8 cellular contexts compared by ENCODE assay signal in the genomic region with DNA sequence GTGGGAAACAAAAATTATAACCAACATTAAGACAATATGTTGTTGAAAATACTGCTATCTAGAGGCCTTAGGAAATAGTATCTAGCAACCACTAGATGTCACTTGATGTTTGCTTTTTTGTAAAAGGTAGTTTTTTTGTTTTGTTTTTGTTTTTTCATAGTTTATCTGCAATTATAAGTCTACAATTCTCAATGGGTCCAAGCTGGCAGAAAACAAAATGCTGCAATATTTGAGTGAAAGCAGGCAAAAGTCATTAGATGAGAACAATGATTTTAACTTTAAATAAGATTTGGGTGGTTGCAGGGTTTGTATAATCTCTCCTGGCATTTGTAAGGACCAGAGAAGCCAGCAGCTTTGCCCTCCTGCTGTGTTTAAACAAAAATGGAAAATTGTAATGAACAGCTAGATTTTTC. TPM values are rescaled to one million over a fixed set of nuclear protein-coding genes. Genes with fewer than 3 reads are reported as not detected.
DNase-seq lines count a peak whose midpoint lies in the region; ATAC-seq, FAIRE-seq and TF ChIP-seq lines count a peak whose summit lies in the region.

No MANE protein-coding gene starts in this region.

- no peaks in the 10 kb centered on the region for H4K20me1 ChIP-seq in astrocyte (ENCODE audit: insufficient read depth, low read length)

- H2AFZ ChIP-seq in astrocyte (ENCODE audit: low read depth, low read length) = no peak overlapping the region

- peak overlapping the region; percentile 20 for H3K27ac ChIP-seq in astrocyte (ENCODE audit: low read depth, low read length)

- TF ChIP-seq CTCF in GM10248 (IDR thresholded peaks at IDR 0.05; ENCODE audit: control extremely low read depth, extremely low read depth, low read depth, missing control alignments) = peak; percentile 60
- TF ChIP-seq CTCF in astrocyte (IDR thresholded peaks at IDR 0.05; ENCODE audit: insufficient read depth, low read depth, low read length) = peak; percentile 72
- TF ChIP-seq CTCF in kidney epithelial cell (IDR thresholded peaks at IDR 0.05; ENCODE audit: insufficient read depth, low read length, poor library complexity, severe bottlenecking) = peak; percentile 48

- no peaks in the 10 kb centered on the region for H3K79me2 ChIP-seq in astrocyte (ENCODE audit: insufficient read depth, low read length)

- peak; percentile 35 for DNase-seq in GM10248 (ENCODE audit: extremely low spot score)
- DNase-seq in LoVo (ENCODE audit: low spot score) = peak; percentile 53
- peak; percentile 36 for DNase-seq in astrocyte (ENCODE audit: low read depth)
- no peak for DNase-seq in kidney epithelial cell (ENCODE audit: low read depth)
- DNase-seq in effector memory CD8-positive, alpha-beta T cell = no peak
- DNase-seq in activated effector memory CD4-positive, alpha-beta T cell treated with anti-CD3 and anti-CD28 coated beads, Interleukin-2, amount 50 U/mL, for 16 hours = no peak
- DNase-seq in anterior cingulate cortex (lab: John Stamatoyannopoulos, UW) = no peak
- no peak for DNase-seq in KG1 (lab: John Stamatoyannopoulos, UW)

- ATAC-seq in effector memory CD8-positive, alpha-beta T cell (replicated peaks) = no peak

- POLR2A ChIA-PET in GM10248 (lab: Yijun Ruan, JAX) = no interaction called here

- no peak overlapping the region for H3K27ac Mint-ChIP-seq in astrocyte (ENCODE audit: unreplicated experiment)
- peak overlapping the region in 1 of 2 donors; percentile 68 for H3K27ac Mint-ChIP-seq in effector memory CD8-positive, alpha-beta T cell

- H3K27me3 ChIP-seq in astrocyte (ENCODE audit: insufficient read depth, low read length) = no peaks in the 10 kb centered on the region
- H3K27me3 ChIP-seq in kidney epithelial cell (ENCODE audit: control insufficient read depth, insufficient read depth, low read length) = no peaks in the 10 kb centered on the region

- CTCF ChIA-PET in GM10248 (lab: Yijun Ruan, JAX) = interaction anchor here (0.8 to 5.0 kb wide), 25 partner anchors 10 to 1947 kb away, joined by 3 to 33 read pairs (median 4); a partner anchor contains a TSS

- H3K4me1 Mint-ChIP-seq in astrocyte (ENCODE audit: low read depth, unreplicated experiment) = peaks cover 15% of the 10 kb centered on the region
- peaks cover 3 to 7% of the 10 kb centered on the region in 2 donors for H3K4me1 Mint-ChIP-seq in effector memory CD8-positive, alpha-beta T cell (ENCODE audit: low read depth in 2 of 2)

- H3K36me3 ChIP-seq in astrocyte (ENCODE audit: insufficient read depth, low read length) (no peaks in the 10 kb centered on the region), kidney epithelial cell (ENCODE audit: control insufficient read depth, insufficient read depth, low read length) (no peaks in the 10 kb centered on the region)

- H3K36me3 Mint-ChIP-seq in astrocyte (ENCODE audit: low read depth, unreplicated experiment) = no peaks in the 10 kb centered on the region
- H3K36me3 Mint-ChIP-seq in effector memory CD8-positive, alpha-beta T cell (ENCODE audit: insufficient read depth) = no peaks in the 10 kb centered on the region

- peak overlapping the region; percentile 32 for H3K4me2 ChIP-seq in astrocyte (ENCODE audit: low read length)

- H3K4me1 ChIP-seq in astrocyte (ENCODE audit: insufficient read depth, low read length) = peaks cover 16% of the 10 kb centered on the region

- no peaks in the 10 kb centered on the region for H3K27me3 Mint-ChIP-seq in astrocyte (ENCODE audit: low read depth, unreplicated experiment)
- peaks cover 0 to 2% of the 10 kb centered on the region in 2 donors for H3K27me3 Mint-ChIP-seq in effector memory CD8-positive, alpha-beta T cell

- no peak overlapping the region for H3K4me3 Mint-ChIP-seq in astrocyte (ENCODE audit: unreplicated experiment)
- H3K4me3 Mint-ChIP-seq in effector memory CD8-positive, alpha-beta T cell = no peak overlapping the region

- no peak overlapping the region for H3K4me3 ChIP-seq in astrocyte (ENCODE audit: insufficient read depth, low read depth, low read length)
- H3K4me3 ChIP-seq in kidney epithelial cell (ENCODE audit: low read depth, low read length) = no peak overlapping the region

- FAIRE-seq in astrocyte (lab: Jason Lieb, UNC) = peak; percentile 79

- H3K9me3 Mint-ChIP-seq in astrocyte (ENCODE audit: unreplicated experiment) = peaks cover 8% of the 10 kb centered on the region
- H3K9me3 Mint-ChIP-seq in effector memory CD8-positive, alpha-beta T cell = no peaks in the 10 kb centered on the region

- peak overlapping the region; percentile 19 for H3K9ac ChIP-seq in astrocyte (ENCODE audit: low read length)

- no peaks in the 10 kb centered on the region for H3K9me3 ChIP-seq in astrocyte (ENCODE audit: insufficient read depth, low read depth, low read length)

RNA-seq across cellular contexts. Expression of a gene that starts 27.0 kb away (rescaled TPM):
- total RNA-seq in astrocyte (41.4 and 45.8 TPM in 2 replicates), kidney epithelial cell (75.4 and 79.3 TPM in 2 replicates)

Comparison
In these comparisons a context has a peak if more than half of its experiments do, and no peak if none do; other contexts are left out.
1. DNase-seq: peak in GM10248 (single experiment), LoVo (single experiment) and astrocyte (single experiment); none in kidney epithelial cell (single experiment), effector memory CD8-positive, alpha-beta T cell (0 of 3), activated effector memory CD4-positive, alpha-beta T cell treated with anti-CD3 and anti-CD28 coated beads, Interleukin-2, amount 50 U/mL, for 16 hours (single experiment), anterior cingulate cortex (0 of 58) and KG1 (single experiment).
2. Peak in every context shown above with its lines, with median percentiles within 50 percentile points of each other: CTCF ChIP-seq.